18 cellular contexts compared by ENCODE assay signal in genomic region chr3:139491027-139491700, GRCh38. TPM values are rescaled to one million over a fixed set of nuclear protein-coding genes. Genes with fewer than 3 reads are reported as not detected.
DNase-seq lines count a peak whose midpoint lies in the region; ATAC-seq, FAIRE-seq and TF ChIP-seq lines count a peak whose summit lies in the region.
"Had no signal": no experiment of that assay in that cellular context is flagged by ENCODE, and none has a peak within 500 bp of the region (broad histone marks: within the 10 kb centered on the region; RNA-seq: fewer than 3 reads in every experiment).

No MANE protein-coding gene starts in this region.

- TF ChIP-seq CTCF in Calu3 (IDR thresholded peaks at IDR 0.05; ENCODE audit: unreplicated experiment) = peak; percentile 3
- no peak for TF ChIP-seq CTCF in mucosa of descending colon (IDR thresholded peaks at IDR 0.05)

- no peak overlapping the region for H3K4me3 Mint-ChIP-seq in Calu3 (ENCODE audit: low read depth, unreplicated experiment)
- H3K4me3 Mint-ChIP-seq: T-helper 2 cell treated with Interferon-gamma antibody and Interleukin-4, amounts not matched to agents 5 μg/mL and 100 μg/mL, for 36 hours had no signal

- ATAC-seq in HG02885 (IDR thresholded peaks at IDR 0.05; ENCODE audit: poor library complexity, unreplicated experiment) (no peak), mucosa of descending colon (no peak)
- ATAC-seq: Panc1 had no signal

- CTCF ChIA-PET in Calu3 (lab: Charles Lee) = interaction anchor here (0.6 kb wide), 1 partner anchor 555 kb away, joined by 14 read pairs; no protein-coding TSS in a partner anchor

- peaks cover 11% of the 10 kb centered on the region for H3K4me1 Mint-ChIP-seq in Calu3 (ENCODE audit: low read depth, unreplicated experiment)

- no peaks in the 10 kb centered on the region for H3K36me3 ChIP-seq in mucosa of descending colon (ENCODE audit: low read depth)
- H3K36me3 ChIP-seq: ovary had no signal

- BruUV-seq in Calu3 (replicated peaks; lab: Mats Ljungman, UMichigan) = no TSS peak

- H3K9me3 Mint-ChIP-seq in Calu3 (ENCODE audit: low read depth, unreplicated experiment) = peaks cover 4% of the 10 kb centered on the region

- FAIRE-seq in GM19239 (lab: Jason Lieb, UNC) = no peak
- FAIRE-seq: GM18507 had no signal

- peak; percentile 39 for DNase-seq in Calu3
- DNase-seq in NCI-H1092 (lab: John Stamatoyannopoulos, UW) = peak; percentile 82
- DNase-seq in NCI-H748 (lab: John Stamatoyannopoulos, UW; ENCODE audit: unreplicated experiment) = peak; percentile 83
- DNase-seq in GM19239 (ENCODE audit: insufficient read length, low spot score) = no peak
- DNase-seq in NCI-H446 (lab: John Stamatoyannopoulos, UW) = no peak
- no peak for DNase-seq in mucosa of descending colon
- DNase-seq: activated CD4-positive, alpha-beta T cell treated with anti-CD3 and anti-CD28 coated beads, Interleukin-2, amount 50 U/mL, for 48 hours; activated effector memory CD4-positive, alpha-beta T cell treated with anti-CD3 and anti-CD28 coated beads, Interleukin-2, amount 50 U/mL, for 16 hours; AML-193; IMR-90; mesenchymal stem cell; NCI-H1930; ovary had no signal

- H3K9me3 ChIP-seq in iPS-18c (ENCODE audit: control insufficient read depth, insufficient read depth, low read length) (peaks cover 2% of the 10 kb centered on the region), mucosa of descending colon (peaks cover 2% of the 10 kb centered on the region)
- H3K9me3 ChIP-seq: ovary had no signal

- intact Hi-C loops in Calu3 (cut with micrococcal nuclease; ENCODE audit: unreplicated experiment) = no loop called here
- intact Hi-C loops in mucosa of descending colon (cut with DNase I, micrococcal nuclease) = no loop called here

- peak overlapping the region; percentile 16 for H3K27ac Mint-ChIP-seq in Calu3 (ENCODE audit: unreplicated experiment)
- H3K27ac Mint-ChIP-seq: T-helper 2 cell treated with Interferon-gamma antibody and Interleukin-4, amounts not matched to agents 5 μg/mL and 100 μg/mL, for 36 hours had no signal

- H3K4me3 ChIP-seq in iPS-18c (ENCODE audit: insufficient read depth, low read depth, low read length) = 0 out of 2 replicates have a peak overlapping the region, but pooled peaks have one; percentile 20
- no peak overlapping the region for H3K4me3 ChIP-seq in mucosa of descending colon
- H3K4me3 ChIP-seq: ovary had no signal

- no peaks in the 10 kb centered on the region for H3K36me3 Mint-ChIP-seq in Calu3 (ENCODE audit: insufficient read depth, unreplicated experiment)

- H3K27me3 Mint-ChIP-seq in Calu3 (ENCODE audit: unreplicated experiment) = no peaks in the 10 kb centered on the region

- H3K4me1 ChIP-seq in mucosa of descending colon (ENCODE audit: low read depth) = no peaks in the 10 kb centered on the region

RNA-seq across cellular contexts. Expression of gene RBP2, which starts 14.8 kb away (rescaled TPM):
- not detected in 2 replicates for total RNA-seq in Calu3 (2022)
- total RNA-seq in mucosa of descending colon = 1 to 10 TPM in 2 of 3 donors, under 1 TPM in 1; 0.76 to 3.5 (median 1.5) TPM
- total RNA-seq: IMR-90 had no signal

RNA-seq across cellular contexts. Expression of gene RBP1, which starts 48.4 kb away (rescaled TPM):
- total RNA-seq in Calu3 (2022) (7.9 and 13.0 TPM in 2 replicates), mucosa of descending colon (10 to 100 TPM in 1 of 3 donors, 1 to 10 TPM in 2; 4.6 to 15.3 (median 5.0) TPM)

Comparison
In these comparisons a context has a peak if more than half of its experiments do, and no peak if none do; other contexts are left out.
1. DNase-seq: peak in Calu3 (single experiment), NCI-H1092 (single experiment) and NCI-H748 (single experiment); none in GM19239 (single experiment), NCI-H446 (0 of 2) and mucosa of descending colon (0 of 3).